8 cellular contexts compared by ENCODE assay signal in genomic region chr15:67254238-67255175, GRCh38. TPM values are rescaled to one million over a fixed set of nuclear protein-coding genes. Genes with fewer than 3 reads are reported as not detected.
DNase-seq lines count a peak whose midpoint lies in the region; ATAC-seq and TF ChIP-seq lines count a peak whose summit lies in the region.

A gene with protein sequence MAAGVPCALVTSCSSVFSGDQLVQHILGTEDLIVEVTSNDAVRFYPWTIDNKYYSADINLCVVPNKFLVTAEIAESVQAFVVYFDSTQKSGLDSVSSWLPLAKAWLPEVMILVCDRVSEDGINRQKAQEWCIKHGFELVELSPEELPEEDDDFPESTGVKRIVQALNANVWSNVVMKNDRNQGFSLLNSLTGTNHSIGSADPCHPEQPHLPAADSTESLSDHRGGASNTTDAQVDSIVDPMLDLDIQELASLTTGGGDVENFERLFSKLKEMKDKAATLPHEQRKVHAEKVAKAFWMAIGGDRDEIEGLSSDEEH (minus strand): TSS chr15:67254661. CDS start chr15:67254631, 30 bp downstream.
Gene IQCH, plus strand, starts transcription at chr15:67254786. Its CDS starts 111 bp downstream, at chr15:67254897.

- H3K9ac ChIP-seq in Loucy (ENCODE audit: low read depth, low read length, poor library complexity, severe bottlenecking) = peak within 1 kb of the TSS; percentile 81

- peaks cover 30% of the 10 kb centered on the region for H3K4me1 ChIP-seq in Loucy (ENCODE audit: insufficient read depth, low read length, poor library complexity, severe bottlenecking)
- peaks cover 16% of the 10 kb centered on the region for H3K4me1 ChIP-seq in RWPE2 (ENCODE audit: insufficient read depth, poor library complexity, severe bottlenecking)

- H3K27me3 ChIP-seq in H7 (ENCODE audit: control insufficient read depth, insufficient read depth, low read length) (no peaks in the 10 kb centered on the region), Loucy (ENCODE audit: insufficient read depth, low read length, poor library complexity, severe bottlenecking) (no peaks in the 10 kb centered on the region), RWPE2 (ENCODE audit: insufficient read depth, poor library complexity, severe bottlenecking) (no peaks in the 10 kb centered on the region)

- TF ChIP-seq CTCF in Loucy (conservative IDR thresholded peaks at IDR 0.05; ENCODE audit: low read length) = no peak
- no peak for TF ChIP-seq CTCF in RWPE2 (IDR thresholded peaks at IDR 0.05; ENCODE audit: poor library complexity, severe bottlenecking)
- TF ChIP-seq CTCF in nephron (IDR thresholded peaks at IDR 0.05; ENCODE audit: unreplicated experiment in 3 of 3) = no peak

- H3K9me3 ChIP-seq in Loucy (ENCODE audit: insufficient read depth, low read depth, low read length) (no peaks in the 10 kb centered on the region), RWPE2 (ENCODE audit: severe bottlenecking) (no peaks in the 10 kb centered on the region)

- H3K36me3 Mint-ChIP-seq in nephron (ENCODE audit: low read depth) = no peaks in the 10 kb centered on the region

- H3K79me2 ChIP-seq in Loucy (ENCODE audit: insufficient read depth, low read length) = peaks cover 43% of the 10 kb centered on the region

- H3K36me3 ChIP-seq in H7 (replicated peaks; ENCODE audit: control insufficient read depth, insufficient read depth, low read length) (no peaks in the 10 kb centered on the region), Loucy (ENCODE audit: insufficient read depth, low read length) (no peaks in the 10 kb centered on the region), RWPE2 (ENCODE audit: low read depth) (peaks cover 19% of the 10 kb centered on the region)

- peaks cover 5% of the 10 kb centered on the region for H3F3A ChIP-seq in Loucy (ENCODE audit: low read depth)

- peaks cover 7% of the 10 kb centered on the region for H3K27me3 Mint-ChIP-seq in nephron (ENCODE audit: low read depth)

- DNase-seq in ELR (ENCODE audit: low read depth) = peak; percentile 96
- DNase-seq in H7 = peak; percentile 97
- peak; percentile 99 for DNase-seq in RWPE2 (ENCODE audit: low spot score)
- DNase-seq in activated effector memory CD4-positive, alpha-beta T cell treated with anti-CD3 and anti-CD28 coated beads, Interleukin-2, amount 50 U/mL, for 16 hours = peak; percentile 99
- DNase-seq in fibroblast of the conjunctiva (ENCODE audit: low read depth) = peak; percentile 93
- DNase-seq in stimulated activated naive CD8-positive, alpha-beta T cell treated with anti-CD3 and anti-CD28 coated beads, Interleukin-15, Interleukin-2, amounts not matched to agents 100 U/mL and 50 U/mL, for 24 hours = peak; percentile 99

- H2AFZ ChIP-seq in Loucy (ENCODE audit: low read length) = peak within 1 kb of the TSS; percentile 98

- H3K9me2 ChIP-seq in Loucy (replicated peaks; ENCODE audit: low read depth, low read length) = no peaks in the 10 kb centered on the region

- peak; percentile 93 for ATAC-seq in RWPE2 (ENCODE audit: low read depth)
- ATAC-seq in stimulated activated naive CD8-positive, alpha-beta T cell treated with anti-CD3 and anti-CD28 coated beads, Interleukin-15, Interleukin-2, amounts not matched to agents 100 U/mL and 50 U/mL, for 24 hours = peak; percentile 97

- H3K27ac ChIP-seq in RWPE2 (ENCODE audit: poor library complexity, severe bottlenecking) = peak within 1 kb of the TSS; percentile 83

- peaks cover 17% of the 10 kb centered on the region for H3K4me1 Mint-ChIP-seq in nephron

- H3K4me3 ChIP-seq in H7 (ENCODE audit: insufficient read depth, low read depth, low read length) = peak within 1 kb of the TSS; percentile 93
- peak within 1 kb of the TSS; percentile 86 for H3K4me3 ChIP-seq in Loucy (ENCODE audit: low read length, poor library complexity, severe bottlenecking)
- H3K4me3 ChIP-seq in RWPE2 (ENCODE audit: severe bottlenecking) = peak within 1 kb of the TSS; percentile 69

- H3K27ac Mint-ChIP-seq in nephron = peak within 1 kb of the TSS; percentile 68 to 95 (median 86)

- H4K20me1 ChIP-seq in Loucy (ENCODE audit: insufficient read depth, low read length, poor library complexity, severe bottlenecking) = peaks cover 14% of the 10 kb centered on the region

- H3K4me2 ChIP-seq in Loucy (ENCODE audit: low read depth, low read length, poor library complexity, severe bottlenecking) = peak within 1 kb of the TSS; percentile 97

- no peaks in the 10 kb centered on the region for H3K9me3 Mint-ChIP-seq in nephron

- peak within 1 kb of the TSS; percentile 97 to 98 (median 97) for H3K4me3 Mint-ChIP-seq in nephron

RNA-seq across cellular contexts. Expression of the first gene that starts in this region (rescaled TPM):
- total RNA-seq in H7 (2014; rRNA removed; shearing (Covaris generic)) = 44.5 and 48.6 TPM in 2 replicates

RNA-seq across cellular contexts. Expression of gene IQCH, which starts in this region (rescaled TPM):
- 1.3 and 2.2 TPM in 2 replicates for total RNA-seq in H7 (2014; rRNA removed; shearing (Covaris generic))

Comparison
In these comparisons a context has a peak if more than half of its experiments do, and no peak if none do; other contexts are left out.
1. Peak in every context shown above with its lines: DNase-seq, ATAC-seq, H3K4me3 ChIP-seq and H3K27ac ChIP-seq.